3 cellular contexts compared by ENCODE assay signal in genomic region chr7:106612432-106612831, GRCh38.
TF ChIP-seq lines count a peak whose summit lies in the region.

No MANE protein-coding gene starts in this region.

TF ChIP-seq in K562, 482 proteins besides CTCF, POLR2A, EP300 and RAD21:
- TF ChIP-seq TRIM24 (IDR thresholded peaks at IDR 0.05) = peak; percentile 43 to 47; a peak in 2 of 4 replicates
- TF ChIP-seq EHMT2 (IDR thresholded peaks at IDR 0.05) = 0 out of 2 replicates have a peak, but pooled peaks have one; percentile 14
- no peak for TF ChIP-seq RAD51 (IDR thresholded peaks at IDR 0.05; ENCODE audit: borderline replicate concordance, low read depth)
- TF ChIP-seq CBX1 (IDR thresholded peaks at IDR 0.05; ENCODE audit: low read depth) = peak; percentile 71; the same call in 1 of the 2 replicates
- peak; percentile 91 for TF ChIP-seq TRIM28 (IDR thresholded peaks at IDR 0.05)
- TF ChIP-seq CBX3 (IDR thresholded peaks at IDR 0.05; ENCODE audit: borderline replicate concordance in 1 of 2, low read length in 2 of 2) = peak in 1 of 2 experiments; percentile 92; a peak in 1 of 3 replicates
- 0 out of 2 replicates have a peak, but pooled peaks have one; percentile 68 for TF ChIP-seq CBX5 (IDR thresholded peaks at IDR 0.05; ENCODE audit: borderline replicate concordance, low read depth)
- no peak for TF ChIP-seq CAMTA2 (CRISPR knock-in tag; conservative IDR thresholded peaks at IDR 0.05)
- TF ChIP-seq NFE2 (IDR thresholded peaks at IDR 0.05; ENCODE audit: low read depth) = peak; percentile 63

TF ChIP-seq in liver, 16 proteins besides CTCF, POLR2A, EP300 and RAD21:
- TF ChIP-seq TAF1 (conservative IDR thresholded peaks at IDR 0.05) (no peak), ATF3 (IDR thresholded peaks at IDR 0.05) (no peak), REST (IDR thresholded peaks at IDR 0.05) (no peak), MAX (IDR thresholded peaks at IDR 0.05) (no peak), HNF4G (IDR thresholded peaks at IDR 0.05) (no peak), FOXA1 (IDR thresholded peaks at IDR 0.05) (no peak), YY1 (IDR thresholded peaks at IDR 0.05) (no peak), NR2F2 (IDR thresholded peaks at IDR 0.05) (no peak), RXRA (IDR thresholded peaks at IDR 0.05) (no peak)

TF ChIP-seq in SK-N-SH, 30 proteins besides CTCF, POLR2A, EP300 and RAD21:
- TF ChIP-seq USF1 (IDR thresholded peaks at IDR 0.05; ENCODE audit: borderline replicate concordance, low read depth) = no peak
- TF ChIP-seq ELF1 (IDR thresholded peaks at IDR 0.05) = no peak
- no peak for TF ChIP-seq NFIC (IDR thresholded peaks at IDR 0.05; ENCODE audit: borderline replicate concordance)
- TF ChIP-seq EZH2phosphoT487 (IDR thresholded peaks at IDR 0.05; ENCODE audit: borderline replicate concordance, low read depth) = no peak
- no peak for TF ChIP-seq ZBTB33 (IDR thresholded peaks at IDR 0.05; ENCODE audit: borderline replicate concordance, low read depth)
- TF ChIP-seq MAX (IDR thresholded peaks at IDR 0.05; ENCODE audit: low read depth) = no peak
- no peak for TF ChIP-seq REST (IDR thresholded peaks at IDR 0.05; ENCODE audit: low read depth, low read length)
- TF ChIP-seq FOXJ3 (CRISPR knock-in tag; IDR thresholded peaks at IDR 0.05) = no peak
- no peak for TF ChIP-seq TAF1 (IDR thresholded peaks at IDR 0.05; ENCODE audit: borderline replicate concordance, low read depth, low read length)
- TF ChIP-seq GABPA (IDR thresholded peaks at IDR 0.05; ENCODE audit: low read depth) = no peak
- TF ChIP-seq CHD2 (IDR thresholded peaks at IDR 0.05; ENCODE audit: low read length, partially characterized antibody) = no peak
- TF ChIP-seq PBX3 (IDR thresholded peaks at IDR 0.05) = no peak
- TF ChIP-seq USF2 (IDR thresholded peaks at IDR 0.05; ENCODE audit: borderline replicate concordance, low read depth, low read length) = no peak
- no peak for TF ChIP-seq GATA2 (CRISPR knock-in tag; IDR thresholded peaks at IDR 0.05)
- no peak for TF ChIP-seq JUND (IDR thresholded peaks at IDR 0.05)
- TF ChIP-seq POLR2AphosphoS5 (IDR thresholded peaks at IDR 0.05; ENCODE audit: low read depth, low read length) = no peak
